2 cellular contexts compared by ENCODE assay signal in genomic region chr17:75638039-75638438, GRCh38. TPM values are rescaled to one million over a fixed set of nuclear protein-coding genes. Genes with fewer than 3 reads are reported as not detected.
"Had no signal": no experiment of that assay in that cellular context is flagged by ENCODE, and none has a peak within 500 bp of the region (broad histone marks: within the 10 kb centered on the region; RNA-seq: fewer than 3 reads in every experiment).

No MANE protein-coding gene starts in this region.

RNA-seq across cellular contexts. Expression of gene SMIM5, which starts 4.8 kb away (rescaled TPM):
- total RNA-seq: RPMI7951, SK-MEL-5 had no signal

RNA-seq across cellular contexts. Expression of gene MYO15B, which starts 50.4 kb away (rescaled TPM):
- total RNA-seq: RPMI7951 had no signal
